ENCODE assay signal across 1 cellular context in genomic region chr3:194070220-194070633, GRCh38.
TF ChIP-seq lines count a peak whose summit lies in the region.

No MANE protein-coding gene starts in this region.

TF ChIP-seq in endothelial cell of umbilical vein, 7 proteins besides CTCF, POLR2A, EP300 and RAD21 (continued from another document):
- TF ChIP-seq POLR2AphosphoS5 (IDR thresholded peaks at IDR 0.05; ENCODE audit: insufficient read depth, low read depth, low read length) (no peak), GATA2 (IDR thresholded peaks at IDR 0.05; ENCODE audit: insufficient read depth, insufficient read length, low read depth, low read length) (no peak)
